Comparison of ENCODE assay signal across 25 cellular contexts in the genomic region with DNA sequence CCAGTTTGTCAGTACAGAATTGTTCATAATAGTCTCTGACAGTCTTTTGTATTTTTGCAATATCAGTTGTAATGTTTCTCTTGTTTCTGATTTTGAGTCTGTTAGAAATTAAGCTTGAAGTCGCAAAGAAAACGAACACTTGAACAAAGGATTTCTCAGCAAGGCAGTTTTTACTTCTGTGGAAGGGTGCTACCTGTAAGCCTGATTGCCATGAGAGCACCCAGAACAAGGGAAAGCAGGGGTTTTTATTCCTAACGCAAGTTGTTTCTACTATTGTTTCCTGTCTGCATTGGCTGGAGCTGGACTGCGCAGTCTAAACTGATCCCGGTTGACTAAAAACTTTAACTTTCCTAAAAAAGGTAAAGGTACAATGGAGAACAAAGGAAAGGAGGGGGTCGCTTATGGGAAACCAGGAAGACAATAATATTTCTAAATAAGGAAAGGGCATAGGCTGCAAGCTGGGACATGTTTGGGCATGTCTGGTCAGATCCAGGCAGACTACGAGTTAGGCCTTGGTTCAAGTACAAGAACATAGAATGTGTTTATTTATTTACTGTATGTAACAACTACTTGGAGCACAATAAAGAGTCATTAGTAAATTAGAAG.
"Had no signal": no experiment of that assay in that cellular context is flagged by ENCODE, and none has a peak within 500 bp of the region (broad histone marks: within the 10 kb centered on the region; RNA-seq: fewer than 3 reads in every experiment).

No MANE protein-coding gene starts in this region.

- H3K36me3 Mint-ChIP-seq: mesothelial cell of epicardium had no signal

- H3K4me1 Mint-ChIP-seq: mesothelial cell of epicardium had no signal

- H3K4me3 ChIP-seq: cardiac muscle cell, gastroesophageal sphincter, sigmoid colon, tibial artery had no signal

- DNase-seq: activated CD4-positive, alpha-beta memory T cell treated with anti-CD3 and anti-CD28 coated beads for 36 hours; activated CD4-positive, alpha-beta T cell treated with anti-CD3 and anti-CD28 coated beads for 4 hours; activated CD4-positive, CD25-positive, alpha-beta regulatory T cell; activated gamma-delta T cell treated with Interleukin-2 at 50 U/mL for 16 hours; activated naive CD8-positive, alpha-beta T cell treated with anti-CD3 and anti-CD28 coated beads, Interleukin-2, amount 10 ng/mL, durations not matched to agents 7 days and 5 days; activated T-cell treated with anti-CD3 and anti-CD28 coated beads for 4 hours; amniotic stem cell; cortex of kidney; effector CD4-positive, alpha-beta T cell; head of caudate nucleus; hypothalamus; left ventricle myocardium superior; mammary epithelial cell; naive thymus-derived CD8-positive, alpha-beta T cell; retina; sigmoid colon; stimulated activated CD4-positive, alpha-beta T cell treated with anti-CD3 and anti-CD28 coated beads, Interleukin-4, amount 100 ng/mL, for 1 hour; tibial artery had no signal

- H3K27ac ChIP-seq: cardiac muscle cell, gastroesophageal sphincter, sigmoid colon, tibial artery had no signal

- H3K9me3 ChIP-seq: gastroesophageal sphincter, sigmoid colon, tibial artery had no signal

- H3K36me3 ChIP-seq: cardiac muscle cell, gastroesophageal sphincter, sigmoid colon, tibial artery had no signal

- H3K27me3 ChIP-seq: cardiac muscle cell, gastroesophageal sphincter, sigmoid colon, tibial artery had no signal

- H3K4me1 ChIP-seq: gastroesophageal sphincter, sigmoid colon, tibial artery had no signal

- FAIRE-seq: islet of Langerhans had no signal

- H3K4me3 Mint-ChIP-seq: activated CD4-positive, alpha-beta memory T cell treated with anti-CD3 and anti-CD28 coated beads for 36 hours; activated naive CD8-positive, alpha-beta T cell treated with anti-CD3 and anti-CD28 coated beads, Interleukin-2, amount 10 ng/mL, durations not matched to agents 7 days and 5 days; mesothelial cell of epicardium; naive thymus-derived CD8-positive, alpha-beta T cell; stimulated activated naive CD8-positive, alpha-beta T cell treated with anti-CD3 and anti-CD28 coated beads, Interleukin-15, Interleukin-2, amounts not matched to agents 100 ng/mL and 50 ng/mL, for 24 hours; T-helper 1 cell treated with Interleukin-12 subunit alpha and Interleukin-12 subunit beta and Interleukin-4 antibody, amounts not matched to agents 30 μg/mL and 1 μg/mL, for 36 hours had no signal

- ATAC-seq: gastroesophageal sphincter; left ventricle myocardium superior; naive thymus-derived CD8-positive, alpha-beta T cell had no signal

- H3K27ac Mint-ChIP-seq: activated CD4-positive, alpha-beta memory T cell treated with anti-CD3 and anti-CD28 coated beads for 36 hours; activated naive CD8-positive, alpha-beta T cell treated with anti-CD3 and anti-CD28 coated beads, Interleukin-2, amount 10 ng/mL, durations not matched to agents 7 days and 5 days; mesothelial cell of epicardium; naive thymus-derived CD8-positive, alpha-beta T cell; progenitor cell of endocrine pancreas; stimulated activated naive CD8-positive, alpha-beta T cell treated with anti-CD3 and anti-CD28 coated beads, Interleukin-15, Interleukin-2, amounts not matched to agents 100 ng/mL and 50 ng/mL, for 24 hours; T-helper 1 cell treated with Interleukin-12 subunit alpha and Interleukin-12 subunit beta and Interleukin-4 antibody, amounts not matched to agents 30 μg/mL and 1 μg/mL, for 36 hours had no signal
